In the genomic region with DNA sequence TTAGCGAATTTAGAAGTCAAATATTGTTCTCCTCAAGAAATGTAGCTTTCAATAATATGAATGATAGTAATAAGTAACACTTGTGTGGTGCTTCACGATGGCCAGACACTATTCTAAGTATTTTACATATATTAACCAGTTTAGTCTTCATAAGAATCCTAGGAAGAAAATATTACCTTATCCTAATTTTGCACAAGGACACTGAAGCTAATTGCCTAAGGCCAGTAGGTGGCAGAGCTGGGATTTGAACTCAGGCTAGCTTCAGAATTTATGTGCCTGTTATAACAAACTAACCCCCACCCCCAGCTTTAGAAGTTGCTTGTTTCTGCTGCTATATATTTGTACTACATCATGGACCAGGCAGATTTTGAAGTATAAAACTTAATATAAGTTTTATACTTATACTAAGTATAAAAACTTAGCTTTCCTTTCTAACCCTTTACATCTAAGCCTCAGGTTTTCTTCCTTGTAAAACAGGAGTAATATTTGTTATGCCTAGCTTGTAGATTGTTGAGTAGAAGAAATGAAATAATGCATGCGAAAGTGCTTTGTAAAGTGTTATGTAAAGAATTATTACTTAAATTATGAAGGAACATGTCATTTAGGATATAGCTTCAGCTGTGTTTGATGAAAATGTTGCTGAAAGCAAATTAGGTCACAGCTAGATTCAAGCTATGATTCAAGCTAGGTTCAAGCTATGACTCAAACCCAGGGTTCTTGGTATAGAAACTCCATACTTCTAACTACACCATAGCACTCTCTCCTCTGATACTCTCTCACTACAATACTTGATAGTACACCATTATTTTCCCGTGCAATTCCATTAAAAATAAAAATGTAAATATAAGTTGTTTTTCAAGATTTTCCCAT, we compare ENCODE assay signal across 1 cellular context.
TF ChIP-seq lines count a peak whose summit lies in the region.

No MANE protein-coding gene starts in this region.

TF ChIP-seq in H1, 55 proteins besides CTCF, POLR2A, EP300 and RAD21 (continued from another document):
- TF ChIP-seq RNF2 (IDR thresholded peaks at IDR 0.05; ENCODE audit: borderline replicate concordance, low read depth, low read length, missing control alignments, poor library complexity, severe bottlenecking) = no peak
- TF ChIP-seq RXRA (IDR thresholded peaks at IDR 0.05; ENCODE audit: insufficient read depth, low read depth, low read length) = no peak
TF ChIP-seq in H1: peak in this region for 0.
